Comparison of ENCODE assay signal across 13 cellular contexts in genomic region chr5:68243681-68244080, GRCh38. TPM values are rescaled to one million over a fixed set of nuclear protein-coding genes. Genes with fewer than 3 reads are reported as not detected.
DNase-seq lines count a peak whose midpoint lies in the region; ATAC-seq and TF ChIP-seq lines count a peak whose summit lies in the region.
"Had no signal": no experiment of that assay in that cellular context is flagged by ENCODE, and none has a peak within 500 bp of the region (broad histone marks: within the 10 kb centered on the region; RNA-seq: fewer than 3 reads in every experiment).

No MANE protein-coding gene starts in this region.

- H3K36me3 Mint-ChIP-seq in activated naive CD4-positive, alpha-beta T cell treated with anti-CD3 and anti-CD28 coated beads, Interleukin-2, amount 50 U/mL, for 24 hours: no peaks in the 10 kb centered on the region

- TF ChIP-seq POLR2A in esophagus squamous epithelium (IDR thresholded peaks at IDR 0.05) (no peak), upper lobe of left lung (IDR thresholded peaks at IDR 0.05) (no peak)

- intact Hi-C loops in esophagus squamous epithelium (cut with DNase I): no loop called here
- intact Hi-C loops in tibial artery (cut with DNase I; ENCODE audit: low total_unique reads): no loop called here

- 65 to 68% methylated on average over 2 of the region's 2 CpGs for WGBS in esophagus squamous epithelium, 2 donors
- 46 to 52% methylated on average over 2 of the region's 2 CpGs for WGBS in upper lobe of left lung, 2 donors

- no peaks in the 10 kb centered on the region for H3K9me3 ChIP-seq in esophagus squamous epithelium
- H3K9me3 ChIP-seq in tibial artery: no peaks in the 10 kb centered on the region
- no peaks in the 10 kb centered on the region for H3K9me3 ChIP-seq in upper lobe of left lung
- H3K9me3 ChIP-seq: pancreas had no signal

- H3K27me3 Mint-ChIP-seq in activated naive CD4-positive, alpha-beta T cell treated with anti-CD3 and anti-CD28 coated beads, Interleukin-2, amount 50 U/mL, for 24 hours: no peaks in the 10 kb centered on the region
- H3K27me3 Mint-ChIP-seq: type B pancreatic cell had no signal

- ATAC-seq in HG02571 (IDR thresholded peaks at IDR 0.05; ENCODE audit: unreplicated experiment) (no peak), upper lobe of left lung (ENCODE audit: low FRiP score in 2 of 2) (no peak)
- ATAC-seq: pancreas had no signal

- no peak for TF ChIP-seq EP300 in upper lobe of left lung (IDR thresholded peaks at IDR 0.05)

- H3K4me1 Mint-ChIP-seq in activated naive CD4-positive, alpha-beta T cell treated with anti-CD3 and anti-CD28 coated beads, Interleukin-2, amount 50 U/mL, for 24 hours: peaks cover 80% of the 10 kb centered on the region

- H3K27me3 ChIP-seq in esophagus squamous epithelium (no peaks in the 10 kb centered on the region), tibial artery (no peaks in the 10 kb centered on the region), upper lobe of left lung (no peaks in the 10 kb centered on the region)
- H3K27me3 ChIP-seq: pancreas had no signal

- TF ChIP-seq CTCF in esophagus squamous epithelium (IDR thresholded peaks at IDR 0.05): no peak
- no peak for TF ChIP-seq CTCF in tibial artery (IDR thresholded peaks at IDR 0.05)
- TF ChIP-seq CTCF in upper lobe of left lung (IDR thresholded peaks at IDR 0.05): no peak

- H3K4me1 ChIP-seq in esophagus squamous epithelium (peaks cover 9 to 99% (median 28%) of the 10 kb centered on the region in 3 donors), tibial artery (peaks cover 0 to 86% (median 54%) of the 10 kb centered on the region in 4 donors), upper lobe of left lung (peaks cover 35 to 51% (median 42%) of the 10 kb centered on the region in 4 donors)

- no peaks in the 10 kb centered on the region for H3K9me3 Mint-ChIP-seq in activated naive CD4-positive, alpha-beta T cell treated with anti-CD3 and anti-CD28 coated beads, Interleukin-2, amount 50 U/mL, for 24 hours
- H3K9me3 Mint-ChIP-seq: type B pancreatic cell had no signal

- H3K36me3 ChIP-seq in esophagus squamous epithelium: no peaks in the 10 kb centered on the region
- H3K36me3 ChIP-seq in tibial artery: peaks cover 0 to 4% (median 0%) of the 10 kb centered on the region in 3 donors
- H3K36me3 ChIP-seq in upper lobe of left lung: no peaks in the 10 kb centered on the region
- H3K36me3 ChIP-seq: pancreas had no signal

- H3K27ac ChIP-seq in esophagus squamous epithelium (peak overlapping the region in 3 of 4 donors; percentile 18 to 31 (median 26)), tibial artery (peak overlapping the region; percentile 28 to 60), upper lobe of left lung (peak overlapping the region in 2 of 4 donors; percentile 2 to 65)
- H3K27ac ChIP-seq: RWPE1 had no signal

- H3K27ac Mint-ChIP-seq in activated naive CD4-positive, alpha-beta T cell treated with anti-CD3 and anti-CD28 coated beads, Interleukin-2, amount 50 U/mL, for 24 hours: peak overlapping the region; percentile 85
- H3K27ac Mint-ChIP-seq: type B pancreatic cell had no signal

- peak overlapping the region; percentile 64 for H3K4me3 Mint-ChIP-seq in activated naive CD4-positive, alpha-beta T cell treated with anti-CD3 and anti-CD28 coated beads, Interleukin-2, amount 50 U/mL, for 24 hours
- H3K4me3 Mint-ChIP-seq: type B pancreatic cell had no signal

- H3K4me3 ChIP-seq in esophagus squamous epithelium: no peak overlapping the region
- H3K4me3 ChIP-seq in tibial artery: no peak overlapping the region
- H3K4me3 ChIP-seq in upper lobe of left lung: no peak overlapping the region
- H3K4me3 ChIP-seq: pancreas had no signal

- no peak for DNase-seq in activated naive CD4-positive, alpha-beta T cell treated with anti-CD3 and anti-CD28 coated beads, Interleukin-2, amount 50 U/mL, for 16 hours
- DNase-seq in NCI-H748 treated with DMSO at 0.1 percent for 48 hours (lab: John Stamatoyannopoulos, UW) (peak; percentile 29), esophagus squamous epithelium (lab: John Stamatoyannopoulos, UW) (no peak), tibial artery (no peak), NCI-H526 treated with DMSO at 0.1 percent for 48 hours (lab: John Stamatoyannopoulos, UW) (no peak), upper lobe of left lung (no peak)
- DNase-seq: activated CD4-positive, CD25-positive, alpha-beta regulatory T cell; NCI-H1092; pancreas had no signal

RNA-seq across cellular contexts. Expression of gene PIK3R1, which starts 28.1 kb away (rescaled TPM):
- total RNA-seq in esophagus squamous epithelium (100 to 1,000 TPM in 1 of 4 donors, 10 to 100 TPM in 3; 15.9 to 114 (median 40.8) TPM), upper lobe of left lung (100 to 1,000 TPM in 1 of 6 donors, 10 to 100 TPM in 5; 52.3 to 112 (median 92.5) TPM)
